Comparison of ENCODE assay signal across 17 cellular contexts in genomic region chr6:75750925-75751324, GRCh38. TPM values are rescaled to one million over a fixed set of nuclear protein-coding genes. Genes with fewer than 3 reads are reported as not detected.
DNase-seq lines count a peak whose midpoint lies in the region; ATAC-seq and TF ChIP-seq lines count a peak whose summit lies in the region.
"Had no signal": no experiment of that assay in that cellular context is flagged by ENCODE, and none has a peak within 500 bp of the region (broad histone marks: within the 10 kb centered on the region; RNA-seq: fewer than 3 reads in every experiment).

No MANE protein-coding gene starts in this region.

- H3K27ac ChIP-seq in smooth muscle cell (ENCODE audit: low read depth) = peak overlapping the region; percentile 90
- H3K27ac ChIP-seq: ascending aorta, thyroid gland had no signal

- H3K36me3 ChIP-seq in smooth muscle cell (ENCODE audit: low read depth) = no peaks in the 10 kb centered on the region
- H3K36me3 ChIP-seq: ascending aorta, spleen, thyroid gland had no signal

- 66% methylated on average over 6 of the region's 6 CpGs for WGBS in smooth muscle cell (ENCODE audit: low lambda C conversion rate)

- no peaks in the 10 kb centered on the region for H3K9me3 Mint-ChIP-seq in activated CD4-positive, alpha-beta T cell treated with anti-CD3 and anti-CD28 coated beads, Interleukin-2, amount 10 ng/mL, durations not matched to agents 24 days and 14 days

- H2AFZ ChIP-seq in smooth muscle cell (ENCODE audit: low read depth) = no peak overlapping the region

- H3K4me3 ChIP-seq in astrocyte of the cerebellum (ENCODE audit: low read depth, low read length) (peak overlapping the region; percentile 2), smooth muscle cell (peak overlapping the region; percentile 95)

- peaks cover 21% of the 10 kb centered on the region for H3K79me2 ChIP-seq in smooth muscle cell (ENCODE audit: low read depth)

- no peaks in the 10 kb centered on the region for H4K20me1 ChIP-seq in smooth muscle cell (ENCODE audit: low read depth)

- H3K4me3 Mint-ChIP-seq in activated CD4-positive, alpha-beta T cell treated with anti-CD3 and anti-CD28 coated beads, Interleukin-2, amount 10 ng/mL, durations not matched to agents 24 days and 14 days = no peak overlapping the region

- H3K36me3 Mint-ChIP-seq in activated CD4-positive, alpha-beta T cell treated with anti-CD3 and anti-CD28 coated beads, Interleukin-2, amount 10 ng/mL, durations not matched to agents 24 days and 14 days (ENCODE audit: low read depth) = no peaks in the 10 kb centered on the region

- intact Hi-C loops in activated CD4-positive, alpha-beta T cell treated with anti-CD3 and anti-CD28 coated beads, Interleukin-2, amount 10 ng/mL, durations not matched to agents 24 days and 14 days (cut with micrococcal nuclease) = no loop called here

- no peaks in the 10 kb centered on the region for H3K27me3 ChIP-seq in smooth muscle cell (ENCODE audit: low read depth)
- H3K27me3 ChIP-seq: ascending aorta, thyroid gland had no signal

- H3K4me2 ChIP-seq in smooth muscle cell = peak overlapping the region; percentile 98

- H3K9ac ChIP-seq in smooth muscle cell (ENCODE audit: low read depth) = no peak overlapping the region

- peaks cover 4% of the 10 kb centered on the region for H3F3A ChIP-seq in smooth muscle cell (ENCODE audit: low read depth)

- H3K4me1 ChIP-seq in smooth muscle cell (ENCODE audit: low read depth) = peaks cover 4% of the 10 kb centered on the region

- ATAC-seq in GM18858 (IDR thresholded peaks at IDR 0.05; ENCODE audit: unreplicated experiment) = no peak

- in situ Hi-C loops in astrocyte of the cerebellum (cut with HindIII; ENCODE audit: low sequenced_read_pairs) = no loop called here

- H3K27me3 Mint-ChIP-seq in activated CD4-positive, alpha-beta T cell treated with anti-CD3 and anti-CD28 coated beads, Interleukin-2, amount 10 ng/mL, durations not matched to agents 24 days and 14 days = peaks cover 45% of the 10 kb centered on the region

- peak; percentile 26 for DNase-seq in activated CD4-positive, alpha-beta T cell treated with anti-CD3 and anti-CD28 coated beads, Interleukin-2, amount 10 ng/mL, durations not matched to agents 24 days and 14 days
- no peak for DNase-seq in activated CD4-positive, alpha-beta T cell treated with anti-CD3 and anti-CD28 coated beads, Interleukin-2, amount 50 U/mL, for 4 hours
- DNase-seq in astrocyte of the cerebellum (ENCODE audit: low read depth) (no peak), kidney tubule cell (ENCODE audit: low spot score) (peak; percentile 23), smooth muscle cell (lab: John Stamatoyannopoulos, UW; ENCODE audit: unreplicated experiment) (no peak), NCI-H1436 treated with DMSO at 0.1 percent for 48 hours (lab: John Stamatoyannopoulos, UW) (no peak), foreskin melanocyte (no peak)
- DNase-seq: 8988T, activated T-cell treated with anti-CD3 and anti-CD28 coated beads for 4 hours, DMS153, NCI-H1092, NCI-H510A treated with DMSO at 0.1 percent for 48 hours, SIG-M5, spleen, thyroid gland had no signal

- no peak overlapping the region for H3K27ac Mint-ChIP-seq in activated CD4-positive, alpha-beta T cell treated with anti-CD3 and anti-CD28 coated beads, Interleukin-2, amount 10 ng/mL, durations not matched to agents 24 days and 14 days

- no peaks in the 10 kb centered on the region for H3K9me3 ChIP-seq in smooth muscle cell (replicated peaks; ENCODE audit: low read depth)
- H3K9me3 ChIP-seq: ascending aorta, spleen, thyroid gland had no signal

- H3K4me1 Mint-ChIP-seq in activated CD4-positive, alpha-beta T cell treated with anti-CD3 and anti-CD28 coated beads, Interleukin-2, amount 10 ng/mL, durations not matched to agents 24 days and 14 days = peaks cover 4% of the 10 kb centered on the region

- TF ChIP-seq CTCF in astrocyte of the cerebellum (IDR thresholded peaks at IDR 0.05; ENCODE audit: low read depth, low read length, missing control alignments) (no peak), smooth muscle cell (IDR thresholded peaks at IDR 0.05; ENCODE audit: borderline replicate concordance, insufficient read depth, poor library complexity, severe bottlenecking) (no peak)

RNA-seq across cellular contexts. Expression of gene MYO6, which starts 1.9 kb away (rescaled TPM):
- 0.14 and 0.23 TPM in 2 replicates for total RNA-seq in activated CD4-positive, alpha-beta T cell treated with anti-CD3 and anti-CD28 coated beads, Interleukin-2, amount 10 ng/mL, durations not matched to agents 24 days and 14 days
- 18.1 and 22.1 TPM in 2 replicates for total RNA-seq in smooth muscle cell
- 10.6 and 19.9 TPM in 2 replicates for polyA plus RNA-seq in smooth muscle cell

Comparison
In these comparisons a context has a peak if more than half of its experiments do, and no peak if none do; other contexts are left out.
1. DNase-seq: peak in activated CD4-positive, alpha-beta T cell treated with anti-CD3 and anti-CD28 coated beads, Interleukin-2, amount 10 ng/mL, durations not matched to agents 24 days and 14 days (single experiment) and kidney tubule cell (single experiment); none in activated CD4-positive, alpha-beta T cell treated with anti-CD3 and anti-CD28 coated beads, Interleukin-2, amount 50 U/mL, for 4 hours (0 of 2), astrocyte of the cerebellum (single experiment), smooth muscle cell (single experiment), NCI-H1436 treated with DMSO at 0.1 percent for 48 hours (single experiment) and foreskin melanocyte (single experiment).
2. RNA of gene MYO6, which starts 1.9 kb away (total RNA-seq): 18.1 to 22.1 TPM in smooth muscle cell; 0.14 to 0.23 TPM in activated CD4-positive, alpha-beta T cell treated with anti-CD3 and anti-CD28 coated beads, Interleukin-2, amount 10 ng/mL, durations not matched to agents 24 days and 14 days; every median in the first group is over 10 times any median in the second.